ENCODE assay signal across 1 cellular context in genomic region chr10:103281753-103282152, GRCh38.
A peak's percentile ranks its signal among the peaks of the same experiment; 100 is the strongest.
TF ChIP-seq lines count a peak whose summit lies in the region.

No MANE protein-coding gene starts in this region.

TF ChIP-seq in HepG2, 621 proteins besides CTCF, POLR2A, EP300 and RAD21:
- TF ChIP-seq NR2F6 (IDR thresholded peaks at IDR 0.05) (no peak), NR2F6 (CRISPR knock-in tag; IDR thresholded peaks at IDR 0.05) (no peak), ZNF281 (CRISPR knock-in tag; IDR thresholded peaks at IDR 0.05; ENCODE audit: borderline replicate concordance) (peak; percentile 61; the same call in 1 of the 2 replicates)
